In the genomic region with DNA sequence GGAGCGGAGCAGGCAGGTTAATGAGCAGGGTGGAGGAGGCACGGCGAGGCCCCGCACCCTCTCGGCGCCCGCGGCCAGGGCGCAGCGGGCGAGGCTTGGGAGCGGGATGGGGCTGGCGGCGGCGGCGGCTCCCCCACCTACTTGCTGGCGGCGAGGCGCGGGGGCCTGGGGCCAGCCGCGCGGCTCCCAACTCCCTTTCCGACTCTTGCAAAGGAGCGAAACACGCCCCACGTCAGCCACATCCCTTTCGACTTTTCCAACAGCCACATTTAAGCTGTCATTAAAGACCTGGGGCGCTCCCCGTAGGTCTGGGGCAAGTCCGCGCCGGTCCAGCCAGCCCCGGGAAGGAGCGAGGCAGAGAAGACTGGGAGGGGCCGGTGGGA, we compare ENCODE assay signal across 8 cellular contexts. TPM values are rescaled to one million over a fixed set of nuclear protein-coding genes. Genes with fewer than 3 reads are reported as not detected.
DNase-seq lines count a peak whose midpoint lies in the region; ATAC-seq and TF ChIP-seq lines count a peak whose summit lies in the region.

No MANE protein-coding gene starts in this region.

- DNase-seq in ACHN, result peak; percentile 43
- peak; percentile 49 for DNase-seq in GM13976 (ENCODE audit: low spot score)
- no peak for DNase-seq in NT2/D1 (ENCODE audit: low read depth, low spot score)
- peak in 2 of 4 donors; percentile 20 to 30 for DNase-seq in body of pancreas
- DNase-seq in smooth muscle cell (lab: John Stamatoyannopoulos, UW; ENCODE audit: unreplicated experiment), result no peak

- H2AFZ ChIP-seq in smooth muscle cell (ENCODE audit: low read depth), result peak overlapping the region; percentile 96

- H3K27me3 ChIP-seq in NT2/D1 (ENCODE audit: insufficient read depth, insufficient read length), result no peaks in the 10 kb centered on the region
- no peaks in the 10 kb centered on the region for H3K27me3 ChIP-seq in body of pancreas
- H3K27me3 ChIP-seq in iPS-20b (ENCODE audit: insufficient read depth, low read length), result peaks cover 84% of the 10 kb centered on the region
- peaks cover 51% of the 10 kb centered on the region for H3K27me3 ChIP-seq in smooth muscle cell (ENCODE audit: low read depth)

- H3K4me3 ChIP-seq in NT2/D1 (ENCODE audit: insufficient read length, low read depth), result peak overlapping the region; percentile 30
- H3K4me3 ChIP-seq in body of pancreas, result peak overlapping the region; percentile 59 to 69
- H3K4me3 ChIP-seq in iPS-20b (ENCODE audit: low read length), result peak overlapping the region; percentile 81; the same call in 1 of the 2 replicates
- peak overlapping the region; percentile 73 for H3K4me3 ChIP-seq in smooth muscle cell

- in situ Hi-C loops in ACHN (cut with HindIII; ENCODE audit: low pct_ligation_motif_present, low pct_unique_long_range_greater_than_20kb, low sequenced_read_pairs), result no loop called here
- in situ Hi-C loops in GM13976 (cut with MboI; ENCODE audit: low sequenced_read_pairs, unreplicated experiment), result no loop called here

- TF ChIP-seq POLR2A in body of pancreas (IDR thresholded peaks at IDR 0.05), result no peak

- H3K4me1 ChIP-seq in NT2/D1 (ENCODE audit: insufficient read depth, insufficient read length) (no peaks in the 10 kb centered on the region), body of pancreas (peaks cover 49% of the 10 kb centered on the region), iPS-20b (ENCODE audit: insufficient read depth, low read length) (peaks cover 22% of the 10 kb centered on the region), smooth muscle cell (ENCODE audit: low read depth) (peaks cover 18% of the 10 kb centered on the region)

- WGBS in body of pancreas, 2 donors, result 0% methylated on average over 6 to 29 of the region's 36 CpGs
- WGBS in smooth muscle cell (ENCODE audit: low lambda C conversion rate), result 2% methylated on average over 20 of the region's 36 CpGs

- peak overlapping the region; percentile 94 for H3K4me2 ChIP-seq in smooth muscle cell

- no peaks in the 10 kb centered on the region for H3F3A ChIP-seq in smooth muscle cell (ENCODE audit: low read depth)

- no peak for TF ChIP-seq CTCF in GM13976 (IDR thresholded peaks at IDR 0.05; ENCODE audit: borderline replicate concordance, control extremely low read depth, extremely low read depth, insufficient read depth, missing control alignments)
- TF ChIP-seq CTCF in body of pancreas (IDR thresholded peaks at IDR 0.05), result no peak
- TF ChIP-seq CTCF in smooth muscle cell (IDR thresholded peaks at IDR 0.05; ENCODE audit: borderline replicate concordance, insufficient read depth, poor library complexity, severe bottlenecking), result no peak

- peaks cover 33% of the 10 kb centered on the region for H4K20me1 ChIP-seq in smooth muscle cell (ENCODE audit: low read depth)

- H3K27ac ChIP-seq in body of pancreas, result peak overlapping the region; percentile 36 to 86 (median 80)
- no peak overlapping the region for H3K27ac ChIP-seq in iPS-20b (ENCODE audit: low read length)
- H3K27ac ChIP-seq in smooth muscle cell (ENCODE audit: low read depth), result peak overlapping the region; percentile 11

- H3K36me3 ChIP-seq in NT2/D1 (ENCODE audit: insufficient read depth, insufficient read length, low read length), result peaks cover 10% of the 10 kb centered on the region
- H3K36me3 ChIP-seq in body of pancreas (replicated peaks in 1 of 2; ENCODE audit: insufficient read depth in 1 of 2, low read depth in 2 of 2), result no peaks in the 10 kb centered on the region
- H3K36me3 ChIP-seq in iPS-20b (ENCODE audit: insufficient read depth, low read depth, low read length), result peaks cover 6% of the 10 kb centered on the region; the same call in 1 of the 2 replicates
- no peaks in the 10 kb centered on the region for H3K36me3 ChIP-seq in smooth muscle cell (ENCODE audit: low read depth)

- no peaks in the 10 kb centered on the region for H3K9me3 ChIP-seq in NT2/D1 (ENCODE audit: insufficient read depth, low read length)
- no peaks in the 10 kb centered on the region for H3K9me3 ChIP-seq in body of pancreas
- H3K9me3 ChIP-seq in iPS-20b (ENCODE audit: insufficient read depth, low read depth, low read length), result no peaks in the 10 kb centered on the region
- H3K9me3 ChIP-seq in smooth muscle cell (replicated peaks; ENCODE audit: low read depth), result no peaks in the 10 kb centered on the region

- intact Hi-C loops in body of pancreas (cut with DNase I), result no loop called here

- ATAC-seq in body of pancreas (peak; percentile 26), HG02588 (IDR thresholded peaks at IDR 0.05; ENCODE audit: unreplicated experiment) (no peak), HG03159 (IDR thresholded peaks at IDR 0.05; ENCODE audit: unreplicated experiment) (no peak)

- H3K79me2 ChIP-seq in smooth muscle cell (ENCODE audit: low read depth), result no peaks in the 10 kb centered on the region

- peak overlapping the region; percentile 74 for H3K9ac ChIP-seq in NT2/D1 (ENCODE audit: insufficient read length, low read depth)
- peak overlapping the region; percentile 72; the same call in 1 of the 2 replicates for H3K9ac ChIP-seq in iPS-20b (ENCODE audit: low read depth, low read length)
- H3K9ac ChIP-seq in smooth muscle cell (ENCODE audit: low read depth), result no peak overlapping the region

RNA-seq across cellular contexts. Expression of gene KCTD1, which starts 0.7 kb away (rescaled TPM):
- total RNA-seq in body of pancreas, result 10 to 100 TPM; 12.2 to 36.3 TPM
- 11.4 and 12.2 TPM in 2 replicates for total RNA-seq in smooth muscle cell
- 2.3 and 6.2 TPM in 2 replicates for polyA plus RNA-seq in smooth muscle cell

Comparison
In these comparisons a context has a peak if more than half of its experiments do, and no peak if none do; other contexts are left out.
1. DNase-seq: peak in ACHN (single experiment) and GM13976 (single experiment); none in NT2/D1 (single experiment) and smooth muscle cell (single experiment).
2. H3K4me3 ChIP-seq: peak in every context shown above with its lines; median percentile 81 in iPS-20b; 73 in smooth muscle cell; 64 in body of pancreas; 30 in NT2/D1.